Comparison of ENCODE assay signal across 13 cellular contexts in the genomic region with DNA sequence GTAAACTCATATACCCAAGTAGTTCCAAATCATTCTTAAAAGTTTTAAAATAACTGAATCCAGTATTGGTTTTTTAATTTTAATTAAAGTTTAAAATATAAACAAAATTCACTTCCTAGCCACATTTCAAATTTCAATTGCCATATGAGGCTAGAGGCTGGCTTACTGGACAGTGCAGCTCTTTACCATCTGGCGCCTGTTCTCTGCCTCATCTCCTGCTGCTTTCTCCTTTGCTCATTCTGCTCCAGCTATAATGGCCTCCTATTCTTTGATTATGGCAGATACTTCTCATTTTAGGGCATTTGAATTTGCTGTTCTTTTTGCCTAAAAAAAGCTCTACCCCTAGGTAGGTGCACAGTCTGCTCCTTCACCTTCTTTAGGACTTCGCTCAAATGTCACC. TPM values are rescaled to one million over a fixed set of nuclear protein-coding genes. Genes with fewer than 3 reads are reported as not detected.
A peak's percentile ranks its signal among the peaks of the same experiment; 100 is the strongest.
DNase-seq lines count a peak whose midpoint lies in the region; ATAC-seq lines count a peak whose summit lies in the region.
"Had no signal": no experiment of that assay in that cellular context is flagged by ENCODE, and none has a peak within 500 bp of the region (broad histone marks: within the 10 kb centered on the region; RNA-seq: fewer than 3 reads in every experiment).

No MANE protein-coding gene starts in this region.

- DNase-seq in G401 (ENCODE audit: low spot score), result peak; percentile 94
- peak; percentile 17 to 48 for DNase-seq in NCI-H524 (lab: John Stamatoyannopoulos, UW)
- peak; percentile 71 for DNase-seq in cerebellum (ENCODE audit: low spot score)
- DNase-seq: BE2C; CD4-positive, alpha-beta memory T cell; DND-41; GF-D8; HCEC 1CT had no signal

- ATAC-seq in GM21529 (IDR thresholded peaks at IDR 0.05; ENCODE audit: unreplicated experiment) (no peak), GM21447 (IDR thresholded peaks at IDR 0.05; ENCODE audit: unreplicated experiment) (no peak), HG03432 (IDR thresholded peaks at IDR 0.05; ENCODE audit: unreplicated experiment) (no peak)
- ATAC-seq: A549, HepG2 had no signal

- in situ Hi-C loops in G401 (cut with HindIII; ENCODE audit: low sequenced_read_pairs), result loop anchor here (5.0 kb wide), 1 partner anchor 36 kb away; no protein-coding TSS in a partner anchor

RNA-seq across cellular contexts. Expression of a gene that starts 19.1 kb away (rescaled TPM):
- total RNA-seq in G401 (2014; rRNA removed; shearing (Covaris generic)), result 31.5 and 48.4 TPM in 2 replicates
- total RNA-seq in cerebellum, result 118 TPM

RNA-seq across cellular contexts. Expression of a gene that starts 31.5 kb away (rescaled TPM):
- total RNA-seq in G401 (2014; rRNA removed; shearing (Covaris generic)), result 25.8 and 26.2 TPM in 2 replicates
- 24.0 TPM for total RNA-seq in cerebellum

Comparison
In these comparisons a context has a peak if more than half of its experiments do, and no peak if none do; other contexts are left out.
1. DNase-seq: peak in every context shown above with its lines; median percentile 94 in G401; 71 in cerebellum; 32 in NCI-H524.